In the genomic region with DNA sequence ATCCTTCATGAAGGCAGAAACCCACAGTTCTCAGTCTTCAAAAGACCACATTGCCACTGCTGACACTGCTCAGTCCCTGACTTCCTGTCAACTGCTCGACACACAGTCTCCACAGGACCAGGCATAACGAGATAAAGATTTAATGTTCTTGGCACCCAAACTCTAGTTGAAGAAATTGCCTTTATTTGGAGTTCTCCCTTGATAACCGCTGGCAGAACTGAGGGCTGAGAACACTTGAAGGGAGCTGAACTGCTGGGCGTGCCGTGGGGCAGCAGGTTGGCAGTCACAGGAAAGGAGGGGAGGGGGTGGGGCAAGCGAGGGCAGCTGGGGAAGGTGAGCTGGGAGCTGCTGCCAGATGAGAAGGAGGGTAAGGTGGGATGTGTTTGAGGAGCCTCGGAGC, we compare ENCODE assay signal across 10 cellular contexts. TPM values are rescaled to one million over a fixed set of nuclear protein-coding genes. Genes with fewer than 3 reads are reported as not detected.
DNase-seq lines count a peak whose midpoint lies in the region; ATAC-seq and TF ChIP-seq lines count a peak whose summit lies in the region.
"Had no signal": no experiment of that assay in that cellular context is flagged by ENCODE, and none has a peak within 500 bp of the region (broad histone marks: within the 10 kb centered on the region; RNA-seq: fewer than 3 reads in every experiment).

No MANE protein-coding gene starts in this region.

- H3K36me3 Mint-ChIP-seq in CD14-positive monocyte, result peaks cover 13 to 15% of the 10 kb centered on the region in 2 donors
- H3K36me3 Mint-ChIP-seq in T-helper 17 cell (ENCODE audit: low read depth), result peaks cover 10% of the 10 kb centered on the region
- H3K36me3 Mint-ChIP-seq in naive thymus-derived CD4-positive, alpha-beta T cell, result peaks cover 5 to 47% (median 27%) of the 10 kb centered on the region in 5 donors

- WGBS in lower leg skin, 2 donors, result 40 to 51% methylated on average over 7 of the region's 7 CpGs

- H3K4me1 ChIP-seq in naive thymus-derived CD4-positive, alpha-beta T cell (ENCODE audit: control insufficient read depth in 2 of 2, insufficient read depth in 2 of 2, low read length in 2 of 2), result peaks cover 49 to 52% of the 10 kb centered on the region in 2 donors
- H3K4me1 ChIP-seq in A673 (ENCODE audit: insufficient read depth, low read length, poor library complexity, severe bottlenecking), result peaks cover 8% of the 10 kb centered on the region
- H3K4me1 ChIP-seq: right atrium auricular region had no signal

- H3K4me3 Mint-ChIP-seq in CD14-positive monocyte (no peak overlapping the region), T-helper 17 cell (peak overlapping the region; percentile 85)
- peak overlapping the region; percentile 70 to 88 (median 82) for H3K4me3 Mint-ChIP-seq in naive thymus-derived CD4-positive, alpha-beta T cell

- DNase-seq in CD14-positive monocyte (ENCODE audit: low spot score) (no peak), T-helper 17 cell (peak in 1 of 3 donors; percentile 11), A673 (ENCODE audit: low spot score) (no peak), NCI-H2029 (lab: John Stamatoyannopoulos, UW) (no peak), lower leg skin (ENCODE audit: low spot score in 2 of 2) (no peak), pons (ENCODE audit: low spot score) (no peak)
- DNase-seq in activated naive CD4-positive, alpha-beta T cell treated with Interleukin-2 at 50 U/mL for 16 hours, result peak; percentile 37
- peak in 7 of 9 donors; percentile 51 to 73 (median 65) for DNase-seq in naive thymus-derived CD4-positive, alpha-beta T cell
- DNase-seq: PC-3 had no signal

- H3K9me3 ChIP-seq in T-helper 17 cell (ENCODE audit: control insufficient read depth, low read length, poor library complexity, severe bottlenecking) (peaks cover 7% of the 10 kb centered on the region), A673 (ENCODE audit: low read depth, low read length, poor library complexity, severe bottlenecking) (no peaks in the 10 kb centered on the region)
- H3K9me3 ChIP-seq in naive thymus-derived CD4-positive, alpha-beta T cell (ENCODE audit: control insufficient read depth in 2 of 3, low read length in 3 of 3), result peaks cover 0 to 3% (median 0%) of the 10 kb centered on the region in 3 experiments
- H3K9me3 ChIP-seq: right atrium auricular region had no signal

- H3K27me3 Mint-ChIP-seq in CD14-positive monocyte (ENCODE audit: low read depth in 3 of 3) (peaks cover 0 to 2% (median 1%) of the 10 kb centered on the region in 3 donors), T-helper 17 cell (no peaks in the 10 kb centered on the region)
- no peaks in the 10 kb centered on the region for H3K27me3 Mint-ChIP-seq in naive thymus-derived CD4-positive, alpha-beta T cell

- ATAC-seq in T-helper 17 cell, result peak; percentile 51
- ATAC-seq in naive thymus-derived CD4-positive, alpha-beta T cell, result peak; percentile 69
- ATAC-seq: PC-3 had no signal

- peak overlapping the region; percentile 36 for H3K4me3 ChIP-seq in naive thymus-derived CD4-positive, alpha-beta T cell (ENCODE audit: low read length)
- H3K4me3 ChIP-seq in A673 (ENCODE audit: low read depth, low read length, poor library complexity, severe bottlenecking), result no peak overlapping the region
- H3K4me3 ChIP-seq in lower leg skin (ENCODE audit: low read depth, poor library complexity, severe bottlenecking), result no peak overlapping the region
- H3K4me3 ChIP-seq: right atrium auricular region had no signal

- CTCF ChIA-PET in naive thymus-derived CD4-positive, alpha-beta T cell (lab: Charles Lee), result interaction anchor here (0.5 to 5.8 kb wide), 11 partner anchors 9 to 252 kb away, joined by 3 to 64 read pairs (median 4); a partner anchor contains a TSS
- CTCF ChIA-PET in A673 (lab: Charles Lee), result interaction anchor here (2.5 kb wide), 1 partner anchor 133 kb away, joined by 31 read pairs; no protein-coding TSS in a partner anchor

- peaks cover 0 to 10% (median 5%) of the 10 kb centered on the region in 7 donors for H3K9me3 Mint-ChIP-seq in CD14-positive monocyte
- H3K9me3 Mint-ChIP-seq in naive thymus-derived CD4-positive, alpha-beta T cell, result peaks cover 0 to 19% (median 6%) of the 10 kb centered on the region in 11 donors

- TF ChIP-seq CTCF in CD14-positive monocyte (IDR thresholded peaks at IDR 0.05) (no peak), A673 (conservative IDR thresholded peaks at IDR 0.05; ENCODE audit: low read depth, low read length) (no peak), lower leg skin (IDR thresholded peaks at IDR 0.05) (no peak)

- H3K36me3 ChIP-seq in naive thymus-derived CD4-positive, alpha-beta T cell (ENCODE audit: control insufficient read depth in 2 of 3, insufficient read depth in 3 of 3, low read length in 3 of 3), result peaks cover 0 to 12% (median 4%) of the 10 kb centered on the region in 3 experiments
- H3K36me3 ChIP-seq in A673 (ENCODE audit: insufficient read depth, low read length, poor library complexity, severe bottlenecking), result no peaks in the 10 kb centered on the region
- H3K36me3 ChIP-seq: right atrium auricular region had no signal

- no TSS peak for BruUV-seq in A673 (replicated peaks; lab: Mats Ljungman, UMichigan)

- H3K27ac ChIP-seq in naive thymus-derived CD4-positive, alpha-beta T cell (ENCODE audit: low read depth, low read length), result peak overlapping the region; percentile 71
- H3K27ac ChIP-seq in A673 (ENCODE audit: low read depth, low read length, poor library complexity, severe bottlenecking), result no peak overlapping the region
- H3K27ac ChIP-seq: right atrium auricular region had no signal

- intact Hi-C loops in CD14-positive monocyte (cut with micrococcal nuclease), result loop anchor here (5.0 to 10.0 kb wide), 3 partner anchors 80 to 133 kb away; a partner anchor contains a TSS
- intact Hi-C loops in naive thymus-derived CD4-positive, alpha-beta T cell (cut with micrococcal nuclease), result loop anchor here (1.0 to 10.0 kb wide), 9 partner anchors 16 to 1690 kb away; a partner anchor contains a TSS
- intact Hi-C loops in A673 (cut with micrococcal nuclease; ENCODE audit: unreplicated experiment), result loop anchor here (5.0 to 10.0 kb wide), 4 partner anchors 53 to 860 kb away; a partner anchor contains a TSS
- intact Hi-C loops in lower leg skin (cut with DNase I; ENCODE audit: low total_unique reads), result loop anchor here (5.0 kb wide), 1 partner anchor 133 kb away; no protein-coding TSS in a partner anchor

- peak overlapping the region in 4 of 7 donors; percentile 9 to 98 (median 62) for H3K27ac Mint-ChIP-seq in CD14-positive monocyte
- peak overlapping the region; percentile 98 for H3K27ac Mint-ChIP-seq in T-helper 17 cell
- peak overlapping the region; percentile 95 to 100 (median 98) for H3K27ac Mint-ChIP-seq in naive thymus-derived CD4-positive, alpha-beta T cell

- no peaks in the 10 kb centered on the region for H3K27me3 ChIP-seq in naive thymus-derived CD4-positive, alpha-beta T cell (ENCODE audit: control insufficient read depth in 2 of 2, insufficient read depth in 2 of 2, low read length in 2 of 2)
- H3K27me3 ChIP-seq in A673 (replicated peaks; ENCODE audit: insufficient read depth, low read depth, low read length, poor library complexity), result no peaks in the 10 kb centered on the region
- H3K27me3 ChIP-seq: right atrium auricular region had no signal

- POLR2A ChIA-PET in naive thymus-derived CD4-positive, alpha-beta T cell (lab: Charles Lee), result interaction anchor here (0.7 to 6.1 kb wide), 13 partner anchors 11 to 561 kb away, joined by 3 to 236 read pairs (median 7); a partner anchor contains a TSS
- POLR2A ChIA-PET in A673 (lab: Charles Lee; ENCODE audit: low non-redundant PET), result no interaction called here

- H3K4me1 Mint-ChIP-seq in CD14-positive monocyte (peaks cover 51% of the 10 kb centered on the region), T-helper 17 cell (peaks cover 49% of the 10 kb centered on the region)
- H3K4me1 Mint-ChIP-seq in naive thymus-derived CD4-positive, alpha-beta T cell, result peaks cover 51 to 74% (median 69%) of the 10 kb centered on the region in 7 donors

- TF ChIP-seq POLR2A in lower leg skin (IDR thresholded peaks at IDR 0.05), result no peak

RNA-seq across cellular contexts. Expression of a gene that starts 15.9 kb away (rescaled TPM):
- polyA plus RNA-seq in CD14-positive monocyte, result 10 to 100 TPM; 13.4 to 14.5 TPM
- total RNA-seq in T-helper 17 cell (10 to 100 TPM in 1 of 2 donors, 1 to 10 TPM in 1; 9.2 to 10.3 TPM), A673 (2021) (9.5 and 11.0 TPM in 2 replicates), lower leg skin (1 to 10 TPM; 2.0 to 3.9 (median 2.2) TPM)
- total RNA-seq in naive thymus-derived CD4-positive, alpha-beta T cell, result 10 to 100 TPM in 4 of 5 experiments, 1 to 10 TPM in 1; 5.8 to 17.3 (median 13.5) TPM
- 10 to 100 TPM; 16.5 to 22.2 TPM for polyA plus RNA-seq in naive thymus-derived CD4-positive, alpha-beta T cell

RNA-seq across cellular contexts. Expression of a gene that starts 47.1 kb away (rescaled TPM):
- 1 to 10 TPM; 4.9 to 8.3 TPM for polyA plus RNA-seq in CD14-positive monocyte
- total RNA-seq in T-helper 17 cell (100 to 1,000 TPM; 124 to 134 TPM), A673 (2021) (49.3 and 59.5 TPM in 2 replicates), lower leg skin (10 to 100 TPM; 12.8 to 38.9 (median 18.4) TPM)
- 100 to 1,000 TPM in 4 of 5 experiments, 10 to 100 TPM in 1; 85.5 to 136 (median 118) TPM for total RNA-seq in naive thymus-derived CD4-positive, alpha-beta T cell
- 10 to 100 TPM; 21.6 to 22.2 TPM for polyA plus RNA-seq in naive thymus-derived CD4-positive, alpha-beta T cell

Comparison
In these comparisons a context has a peak if more than half of its experiments do, and no peak if none do; other contexts are left out.
1. DNase-seq: peak in activated naive CD4-positive, alpha-beta T cell treated with Interleukin-2 at 50 U/mL for 16 hours (single experiment) and naive thymus-derived CD4-positive, alpha-beta T cell (7 of 9); none in CD14-positive monocyte (single experiment), A673 (single experiment), NCI-H2029 (single experiment), lower leg skin (0 of 2) and pons (single experiment).
2. H3K4me3 Mint-ChIP-seq: peak in T-helper 17 cell (single experiment) and naive thymus-derived CD4-positive, alpha-beta T cell (10 of 10); none in CD14-positive monocyte (0 of 2).
3. Peak in every context shown above with its lines, with median percentiles within 50 percentile points of each other: H3K27ac Mint-ChIP-seq.